13 cellular contexts compared by ENCODE assay signal in genomic region chr1:8207202-8207601, GRCh38.
DNase-seq lines count a peak whose midpoint lies in the region; ATAC-seq and TF ChIP-seq lines count a peak whose summit lies in the region.
"Had no signal": no experiment of that assay in that cellular context is flagged by ENCODE, and none has a peak within 500 bp of the region (broad histone marks: within the 10 kb centered on the region; RNA-seq: fewer than 3 reads in every experiment).

No MANE protein-coding gene starts in this region.

- no peak for TF ChIP-seq POLR2A in esophagus muscularis mucosa (IDR thresholded peaks at IDR 0.05; ENCODE audit: low read depth)

- no peaks in the 10 kb centered on the region for H4K20me1 ChIP-seq in GM23338 (replicated peaks; ENCODE audit: insufficient read depth)
- H4K20me1 ChIP-seq in PC-9 (ENCODE audit: insufficient read depth) = no peaks in the 10 kb centered on the region

- 88% methylated on average over 8 of the region's 8 CpGs for WGBS in esophagus muscularis mucosa
- no CpG with 5 or more reads among the region's 8 CpGs for WGBS in trophoblast cell (ENCODE audit: extremely low coverage, insufficient coverage, insufficient read length)

- H3K36me3 Mint-ChIP-seq in GM23338 (ENCODE audit: low read depth) = no peaks in the 10 kb centered on the region
- no peaks in the 10 kb centered on the region for H3K36me3 Mint-ChIP-seq in CD8-positive, alpha-beta T cell
- H3K36me3 Mint-ChIP-seq: CD4-positive, alpha-beta memory T cell had no signal

- intact Hi-C loops in PC-9 (cut with micrococcal nuclease; ENCODE audit: unreplicated experiment) = no loop called here
- intact Hi-C loops in esophagus muscularis mucosa (cut with DNase I) = loop anchor here (10.0 kb wide), 1 partner anchor 108 kb away; the partner anchor contains the start of gene SLC45A1
- intact Hi-C loops in CD8-positive, alpha-beta T cell (cut with DNase I, micrococcal nuclease) = no loop called here

- H4K8ac ChIP-seq in trophoblast cell (ENCODE audit: low read depth, low read length) = peak overlapping the region; percentile 57

- H3K36me3 ChIP-seq in GM23338 (ENCODE audit: insufficient read depth) (no peaks in the 10 kb centered on the region), PC-9 (ENCODE audit: low read depth) (no peaks in the 10 kb centered on the region), esophagus muscularis mucosa (no peaks in the 10 kb centered on the region), trophoblast cell (ENCODE audit: control insufficient read depth in 1 of 2, insufficient read depth in 2 of 2, low read length in 2 of 2) (no peaks in the 10 kb centered on the region)
- no peaks in the 10 kb centered on the region for H3K36me3 ChIP-seq in CD8-positive, alpha-beta T cell (ENCODE audit: insufficient read depth, low read length)
- H3K36me3 ChIP-seq: BE2C had no signal

- no peak overlapping the region for H3K4me3 ChIP-seq in GM23338
- no peak overlapping the region for H3K4me3 ChIP-seq in PC-9
- no peak overlapping the region for H3K4me3 ChIP-seq in esophagus muscularis mucosa
- H3K4me3 ChIP-seq in trophoblast cell (ENCODE audit: low read depth, low read length) = no peak overlapping the region
- no peak overlapping the region for H3K4me3 ChIP-seq in CD8-positive, alpha-beta T cell (ENCODE audit: low read depth, low read length)
- H3K4me3 ChIP-seq: GM12878 had no signal

- peak overlapping the region; percentile 80 for H2BK120ac ChIP-seq in trophoblast cell (ENCODE audit: insufficient read depth, low read length, poor library complexity)

- H3K4me1 ChIP-seq in GM23338 (ENCODE audit: insufficient read depth) (peaks cover 11% of the 10 kb centered on the region), PC-9 (replicated peaks; ENCODE audit: insufficient read depth) (peaks cover 75% of the 10 kb centered on the region), esophagus muscularis mucosa (peaks cover 16 to 48% (median 44%) of the 10 kb centered on the region in 4 donors), trophoblast cell (ENCODE audit: control insufficient read depth in 1 of 2, insufficient read depth in 2 of 2, low read length in 2 of 2) (peaks cover 35 to 47% of the 10 kb centered on the region in 2 experiments)
- H3K4me1 ChIP-seq in CD8-positive, alpha-beta T cell (ENCODE audit: insufficient read depth, low read length) = no peaks in the 10 kb centered on the region
- H3K4me1 ChIP-seq: BE2C had no signal

- H3K79me2 ChIP-seq in GM23338 (replicated peaks; ENCODE audit: insufficient read depth) (no peaks in the 10 kb centered on the region), PC-9 (ENCODE audit: low read depth) (peaks cover 22% of the 10 kb centered on the region), trophoblast cell (ENCODE audit: control insufficient read depth, insufficient read depth, low read length, poor library complexity) (peaks cover 6% of the 10 kb centered on the region)

- no peak overlapping the region for H3K23ac ChIP-seq in trophoblast cell (ENCODE audit: low read length)

- H2AFZ ChIP-seq in GM23338 (0 out of 2 replicates have a peak overlapping the region, but pooled peaks have one; percentile 18), PC-9 (no peak overlapping the region), trophoblast cell (ENCODE audit: insufficient read depth, low read length, poor library complexity) (no peak overlapping the region)

- H2AK5ac ChIP-seq in trophoblast cell (ENCODE audit: low read length) = peak overlapping the region; percentile 4

- no peak overlapping the region for H3K9ac ChIP-seq in trophoblast cell (ENCODE audit: low read length)

- peak overlapping the region; percentile 29 for H3K4ac ChIP-seq in trophoblast cell (ENCODE audit: low read depth, low read length)

- H4K91ac ChIP-seq in trophoblast cell (ENCODE audit: low read depth, low read length) = peak overlapping the region; percentile 77

- H3K27me3 Mint-ChIP-seq in GM23338 (ENCODE audit: insufficient read depth, low read depth, poor library complexity) = peaks cover 5% of the 10 kb centered on the region
- H3K27me3 Mint-ChIP-seq in CD8-positive, alpha-beta T cell (ENCODE audit: low read depth) = peaks cover 24% of the 10 kb centered on the region

- H4K12ac ChIP-seq in trophoblast cell (ENCODE audit: low read depth, low read length) = no peak overlapping the region

- DNase-seq in GM23338 (ENCODE audit: low spot score) (no peak), PC-9 (no peak), esophagus muscularis mucosa (ENCODE audit: extremely low spot score) (no peak), trophoblast cell (peak in 1 of 2 donors; percentile 57), mucosa of gallbladder (ENCODE audit: low spot score) (no peak), NCI-H82 (lab: John Stamatoyannopoulos, UW) (no peak)
- DNase-seq in CD8-positive, alpha-beta T cell = no peak
- DNase-seq: BE2C; Caco-2; CD4-positive, alpha-beta memory T cell; H7 had no signal

- H3K4me3 Mint-ChIP-seq in GM23338 = no peak overlapping the region
- no peak overlapping the region for H3K4me3 Mint-ChIP-seq in CD8-positive, alpha-beta T cell
- H3K4me3 Mint-ChIP-seq: CD4-positive, alpha-beta memory T cell had no signal

- no TSS peak for BruUV-seq in PC-9 (replicated peaks; lab: Mats Ljungman, UMichigan)

- H2BK12ac ChIP-seq in trophoblast cell (ENCODE audit: low read length) = peak overlapping the region; percentile 93

- H3K27ac ChIP-seq in GM23338 (ENCODE audit: low read depth) (no peak overlapping the region), PC-9 (peak overlapping the region; percentile 100; the same call in 1 of the 2 replicates), esophagus muscularis mucosa (replicated peaks in 1 of 4) (peak overlapping the region in 3 of 4 donors; percentile 98), trophoblast cell (ENCODE audit: low read depth, low read length) (peak overlapping the region; percentile 44)
- H3K27ac ChIP-seq in CD8-positive, alpha-beta T cell (ENCODE audit: low read depth, low read length) = no peak overlapping the region
- H3K27ac ChIP-seq: C4-2B had no signal

- TF ChIP-seq CTCF in GM23338 (conservative IDR thresholded peaks at IDR 0.05; ENCODE audit: low read depth in 2 of 2) = no peak
- TF ChIP-seq CTCF in PC-9 (conservative IDR thresholded peaks at IDR 0.05) = no peak
- no peak for TF ChIP-seq CTCF in esophagus muscularis mucosa (IDR thresholded peaks at IDR 0.05)
- no peak for TF ChIP-seq CTCF in CD8-positive, alpha-beta T cell (IDR thresholded peaks at IDR 0.05)

- H3K14ac ChIP-seq in trophoblast cell (ENCODE audit: low read length) = peak overlapping the region; percentile 84

- ATAC-seq in GM23338 = no peak
- no peak for ATAC-seq in CD8-positive, alpha-beta T cell
- ATAC-seq: GM12878 had no signal

- H3K18ac ChIP-seq in trophoblast cell (ENCODE audit: low read length) = peak overlapping the region; percentile 12

- TF ChIP-seq EP300 in esophagus muscularis mucosa (IDR thresholded peaks at IDR 0.05) = no peak

- H2BK5ac ChIP-seq in trophoblast cell (ENCODE audit: low read depth, low read length, poor library complexity) = peak overlapping the region; percentile 69

- H3F3A ChIP-seq in GM23338 (replicated peaks; ENCODE audit: low read depth) (no peaks in the 10 kb centered on the region), PC-9 (ENCODE audit: insufficient read depth, low read depth) (peaks cover 63% of the 10 kb centered on the region)

- H3K9me2 ChIP-seq in GM23338 (ENCODE audit: insufficient read depth) (no peaks in the 10 kb centered on the region), PC-9 (ENCODE audit: insufficient read depth) (no peaks in the 10 kb centered on the region)

- H3K9me3 ChIP-seq in PC-9 (ENCODE audit: insufficient read depth, low read depth) = no peaks in the 10 kb centered on the region
- H3K9me3 ChIP-seq in esophagus muscularis mucosa = no peaks in the 10 kb centered on the region
- H3K9me3 ChIP-seq in trophoblast cell (ENCODE audit: insufficient read depth, low read depth, low read length) = no peaks in the 10 kb centered on the region
- H3K9me3 ChIP-seq in CD8-positive, alpha-beta T cell (ENCODE audit: low read length) = no peaks in the 10 kb centered on the region
- H3K9me3 ChIP-seq: BE2C, Caco-2 had no signal

- no peaks in the 10 kb centered on the region for H3K9me3 Mint-ChIP-seq in GM23338
- no peaks in the 10 kb centered on the region for H3K9me3 Mint-ChIP-seq in CD8-positive, alpha-beta T cell

- CTCF ChIA-PET in PC-9 (lab: Charles Lee) = no interaction called here
- CTCF ChIA-PET in CD8-positive, alpha-beta T cell (lab: Charles Lee) = interaction anchor here (1.1 kb wide), 1 partner anchor 68 kb away, joined by 3 read pairs; no protein-coding TSS in a partner anchor

- no peak overlapping the region for H3K4me2 ChIP-seq in GM23338
- H3K4me2 ChIP-seq in PC-9 = no peak overlapping the region
- H3K4me2 ChIP-seq in trophoblast cell (ENCODE audit: low read length) = no peak overlapping the region

- POLR2A ChIA-PET in PC-9 (lab: Charles Lee; ENCODE audit: unreplicated experiment) = no interaction called here
- POLR2A ChIA-PET in CD8-positive, alpha-beta T cell (lab: Charles Lee) = no interaction called here

- H3K4me1 Mint-ChIP-seq in GM23338 = peaks cover 22% of the 10 kb centered on the region
- peaks cover 6% of the 10 kb centered on the region for H3K4me1 Mint-ChIP-seq in CD8-positive, alpha-beta T cell (ENCODE audit: low read depth)

- H3K27me3 ChIP-seq in GM23338 (ENCODE audit: insufficient read depth) = no peaks in the 10 kb centered on the region
- no peaks in the 10 kb centered on the region for H3K27me3 ChIP-seq in PC-9 (ENCODE audit: insufficient read depth, low read depth)
- H3K27me3 ChIP-seq in esophagus muscularis mucosa = no peaks in the 10 kb centered on the region
- no peaks in the 10 kb centered on the region for H3K27me3 ChIP-seq in trophoblast cell (ENCODE audit: insufficient read depth, low read length)
- H3K27me3 ChIP-seq in CD8-positive, alpha-beta T cell (ENCODE audit: insufficient read depth, low read length) = no peaks in the 10 kb centered on the region
- H3K27me3 ChIP-seq: BE2C had no signal

- no peak overlapping the region for H3K27ac Mint-ChIP-seq in GM23338
- H3K27ac Mint-ChIP-seq in CD8-positive, alpha-beta T cell = no peak overlapping the region
- H3K27ac Mint-ChIP-seq: CD4-positive, alpha-beta memory T cell had no signal

- peaks cover 66% of the 10 kb centered on the region for H3K79me1 ChIP-seq in trophoblast cell (ENCODE audit: low read length)

TF ChIP-seq in GM23338, 12 proteins besides CTCF, POLR2A, EP300 and RAD21 (continues in another document):
- TF ChIP-seq ETS1 (IDR thresholded peaks at IDR 0.05) (no peak), POLR2AphosphoS5 (IDR thresholded peaks at IDR 0.05; ENCODE audit: low read depth) (no peak), NANOG (IDR thresholded peaks at IDR 0.05; ENCODE audit: borderline replicate concordance) (no peak), EZH2phosphoT487 (IDR thresholded peaks at IDR 0.05; ENCODE audit: unreplicated experiment) (no peak)

Comparison
In these comparisons a context has a peak if more than half of its experiments do, and no peak if none do; other contexts are left out.
1. H3K27ac ChIP-seq: peak in PC-9 (single experiment), esophagus muscularis mucosa (3 of 4) and trophoblast cell (single experiment); none in GM23338 (single experiment) and CD8-positive, alpha-beta T cell (single experiment).